In the genomic region with DNA sequence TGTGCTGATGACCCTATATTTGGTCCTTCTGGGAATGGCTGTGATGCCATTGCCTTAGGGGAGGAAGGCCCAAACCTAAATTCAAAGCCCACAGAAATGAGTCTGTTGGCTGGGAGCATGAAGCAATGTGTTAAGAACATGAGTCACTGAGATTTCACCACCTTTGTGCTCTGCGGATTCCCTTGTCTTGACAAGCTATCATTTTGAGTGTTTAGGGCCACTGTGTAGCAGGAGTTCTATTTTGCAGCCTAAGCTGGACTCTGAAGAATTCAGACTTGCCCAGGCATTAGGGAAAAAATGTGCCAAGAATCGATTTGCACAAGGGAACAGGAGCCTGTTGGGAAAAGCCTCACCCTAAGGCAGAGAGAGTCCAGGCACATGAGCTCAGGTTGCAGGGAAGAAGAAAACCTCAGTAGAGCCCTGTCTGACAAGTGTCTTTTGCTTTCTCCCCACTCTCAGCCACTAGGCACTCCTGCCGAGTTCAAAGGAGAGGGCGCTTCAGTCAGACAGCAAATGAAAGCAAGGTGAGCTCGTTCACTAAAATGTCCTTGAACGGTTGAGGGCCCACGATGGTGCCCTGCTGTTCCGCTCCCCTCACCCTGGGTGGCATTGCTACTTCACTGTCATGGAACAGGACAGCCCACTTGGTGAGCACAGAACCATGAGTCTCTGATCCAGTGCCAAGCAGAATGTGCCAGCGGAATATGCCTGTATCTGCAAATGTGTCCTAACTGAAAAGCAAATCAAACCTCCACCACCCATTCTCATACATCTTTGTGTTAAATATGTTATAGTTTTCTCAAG, we compare ENCODE assay signal across 15 cellular contexts.
DNase-seq lines count a peak whose midpoint lies in the region; ATAC-seq, FAIRE-seq and TF ChIP-seq lines count a peak whose summit lies in the region.
"Had no signal": no experiment of that assay in that cellular context is flagged by ENCODE, and none has a peak within 500 bp of the region (broad histone marks: within the 10 kb centered on the region; RNA-seq: fewer than 3 reads in every experiment).

No MANE protein-coding gene starts in this region.

- TF ChIP-seq CTCF in astrocyte (IDR thresholded peaks at IDR 0.05; ENCODE audit: insufficient read depth, low read depth, low read length) (no peak), WERI-Rb-1 (IDR thresholded peaks at IDR 0.05; ENCODE audit: low read depth, low read length) (no peak)

- H3K27me3 ChIP-seq in astrocyte (ENCODE audit: insufficient read depth, low read length) (no peaks in the 10 kb centered on the region), WERI-Rb-1 (ENCODE audit: insufficient read depth, low read depth, severe bottlenecking) (peaks cover 42% of the 10 kb centered on the region)

- H4K20me1 ChIP-seq in astrocyte (ENCODE audit: insufficient read depth, low read length): no peaks in the 10 kb centered on the region

- H3K4me3 Mint-ChIP-seq in astrocyte (ENCODE audit: unreplicated experiment): no peak overlapping the region
- H3K4me3 Mint-ChIP-seq: activated CD8-positive, alpha-beta T cell treated with anti-CD3 and anti-CD28 coated beads, Interleukin-2, amount 10 ng/mL, durations not matched to agents 7 days and 5 days; activated naive CD8-positive, alpha-beta T cell treated with anti-CD3 and anti-CD28 coated beads, Interleukin-2, amount 50 U/mL, for 24 hours; B cell; effector memory CD8-positive, alpha-beta T cell had no signal

- H3K27ac Mint-ChIP-seq in astrocyte (ENCODE audit: unreplicated experiment): no peak overlapping the region
- H3K27ac Mint-ChIP-seq: activated CD8-positive, alpha-beta T cell treated with anti-CD3 and anti-CD28 coated beads, Interleukin-2, amount 10 ng/mL, durations not matched to agents 7 days and 5 days; activated naive CD8-positive, alpha-beta T cell treated with anti-CD3 and anti-CD28 coated beads, Interleukin-2, amount 50 U/mL, for 24 hours; B cell; effector memory CD8-positive, alpha-beta T cell had no signal

- no peak for ATAC-seq in Right ventricle myocardium inferior
- no peak for ATAC-seq in GM19023 (IDR thresholded peaks at IDR 0.05; ENCODE audit: unreplicated experiment)
- ATAC-seq: activated CD8-positive, alpha-beta T cell treated with anti-CD3 and anti-CD28 coated beads, Interleukin-2, amount 10 ng/mL, durations not matched to agents 7 days and 5 days; activated naive CD8-positive, alpha-beta T cell treated with anti-CD3 and anti-CD28 coated beads, Interleukin-2, amount 50 U/mL, for 24 hours; effector memory CD8-positive, alpha-beta T cell had no signal

- DNase-seq in AG08396 (ENCODE audit: low spot score) (peak; percentile 10), astrocyte (ENCODE audit: low read depth) (peak; percentile 84), islet precursor cell (peak; percentile 78), HuH-7.5 (ENCODE audit: low spot score) (no peak), Right ventricle myocardium inferior (ENCODE audit: missing footprints) (no peak), WERI-Rb-1 (no peak)
- DNase-seq: activated CD8-positive, alpha-beta T cell treated with anti-CD3 and anti-CD28 coated beads, Interleukin-2, amount 10 ng/mL, durations not matched to agents 7 days and 5 days; activated naive CD8-positive, alpha-beta T cell treated with anti-CD3 and anti-CD28 coated beads, Interleukin-2, amount 50 U/mL, for 24 hours; effector memory CD8-positive, alpha-beta T cell; SK-N-SH; stimulated activated CD4-positive, alpha-beta T cell treated with anti-CD3 and anti-CD28 coated beads, Interleukin-2, amount 100 ng/mL, for 24 hours had no signal

- H3K9me3 Mint-ChIP-seq in astrocyte (ENCODE audit: unreplicated experiment): no peaks in the 10 kb centered on the region
- H3K9me3 Mint-ChIP-seq: activated naive CD8-positive, alpha-beta T cell treated with anti-CD3 and anti-CD28 coated beads, Interleukin-2, amount 50 U/mL, for 24 hours; effector memory CD8-positive, alpha-beta T cell had no signal

- H3K9ac ChIP-seq in astrocyte (ENCODE audit: low read length): no peak overlapping the region
- H3K9ac ChIP-seq: SK-N-SH had no signal

- no peak overlapping the region for H3K27ac ChIP-seq in astrocyte (ENCODE audit: low read depth, low read length)
- H3K27ac ChIP-seq in WERI-Rb-1: no peak overlapping the region

- H3K36me3 Mint-ChIP-seq in astrocyte (ENCODE audit: low read depth, unreplicated experiment): no peaks in the 10 kb centered on the region

- no peak for TF ChIP-seq EP300 in Ishikawa (IDR thresholded peaks at IDR 0.05; ENCODE audit: borderline replicate concordance)

- H3K4me3 ChIP-seq in astrocyte (ENCODE audit: insufficient read depth, low read depth, low read length): no peak overlapping the region
- no peak overlapping the region for H3K4me3 ChIP-seq in WERI-Rb-1 (ENCODE audit: low read depth, low read length)

- H3K27me3 Mint-ChIP-seq in astrocyte (ENCODE audit: low read depth, unreplicated experiment): no peaks in the 10 kb centered on the region

- no peak overlapping the region for H2AFZ ChIP-seq in astrocyte (ENCODE audit: low read depth, low read length)

- peak; percentile 68 for FAIRE-seq in astrocyte (lab: Jason Lieb, UNC)
- FAIRE-seq: GM19239 had no signal

- peaks cover 5% of the 10 kb centered on the region for H3K4me1 ChIP-seq in astrocyte (ENCODE audit: insufficient read depth, low read length)

- H3K9me3 ChIP-seq in astrocyte (ENCODE audit: insufficient read depth, low read depth, low read length) (no peaks in the 10 kb centered on the region), WERI-Rb-1 (ENCODE audit: severe bottlenecking) (no peaks in the 10 kb centered on the region)
- H3K9me3 ChIP-seq: SK-N-SH had no signal

- TF ChIP-seq RAD21 in Ishikawa (IDR thresholded peaks at IDR 0.05; ENCODE audit: low read depth): no peak; the same call in 1 of the 2 replicates

- H3K36me3 ChIP-seq in astrocyte (ENCODE audit: insufficient read depth, low read length) (no peaks in the 10 kb centered on the region), WERI-Rb-1 (no peaks in the 10 kb centered on the region)

- H3K4me2 ChIP-seq in astrocyte (ENCODE audit: low read length): no peak overlapping the region
- H3K4me2 ChIP-seq: SK-N-SH had no signal

- intact Hi-C loops in Right ventricle myocardium inferior (cut with DNase I): no loop called here

- H3K4me1 Mint-ChIP-seq in astrocyte (ENCODE audit: low read depth, unreplicated experiment): peaks cover 11% of the 10 kb centered on the region
- H3K4me1 Mint-ChIP-seq: B cell had no signal

- H3K79me2 ChIP-seq in astrocyte (ENCODE audit: insufficient read depth, low read length): no peaks in the 10 kb centered on the region

TF ChIP-seq in Ishikawa, 13 proteins besides CTCF, POLR2A, EP300 and RAD21:
- TF ChIP-seq CEBPB (IDR thresholded peaks at IDR 0.05): no peak
- peak; percentile 12; the same call in 1 of the 2 replicates for TF ChIP-seq NFIC (IDR thresholded peaks at IDR 0.05)

Comparison
In these comparisons a context has a peak if more than half of its experiments do, and no peak if none do; other contexts are left out.
1. DNase-seq: peak in AG08396 (single experiment), astrocyte (single experiment) and islet precursor cell (single experiment); none in HuH-7.5 (single experiment), Right ventricle myocardium inferior (single experiment) and WERI-Rb-1 (single experiment).